Comparison of ENCODE assay signal across 1 cellular context in the genomic region with DNA sequence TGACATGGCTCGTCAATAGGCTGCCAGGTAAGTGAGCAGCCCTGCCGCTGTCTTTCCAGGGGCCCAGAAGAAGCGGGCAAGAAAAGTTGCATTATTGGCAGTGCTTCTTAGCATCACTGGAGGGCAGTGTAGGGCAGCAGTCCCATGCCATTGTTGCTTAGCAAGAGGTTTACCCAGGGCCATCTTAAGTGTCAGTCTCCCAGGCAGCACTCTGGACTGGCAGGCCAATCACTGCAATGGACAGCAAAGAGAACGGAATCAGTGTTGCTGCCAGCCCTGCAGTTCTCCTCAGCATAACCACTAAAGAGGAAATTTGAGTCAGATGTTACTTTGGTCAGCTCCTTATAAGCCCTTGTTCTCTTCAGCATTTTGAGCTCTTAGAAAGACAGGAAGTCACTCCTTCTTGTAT.
TF ChIP-seq lines count a peak whose summit lies in the region.

No MANE protein-coding gene starts in this region.

TF ChIP-seq in H1, 55 proteins besides CTCF, POLR2A, EP300 and RAD21:
- peak; percentile 50; the same call in 1 of the 2 replicates for TF ChIP-seq YY1 (IDR thresholded peaks at IDR 0.05; ENCODE audit: low read depth, low read length)
- TF ChIP-seq POLR2AphosphoS5 (IDR thresholded peaks at IDR 0.05; ENCODE audit: low read depth, low read length), result no peak
